Comparison of ENCODE assay signal across 1 cellular context in the genomic region with DNA sequence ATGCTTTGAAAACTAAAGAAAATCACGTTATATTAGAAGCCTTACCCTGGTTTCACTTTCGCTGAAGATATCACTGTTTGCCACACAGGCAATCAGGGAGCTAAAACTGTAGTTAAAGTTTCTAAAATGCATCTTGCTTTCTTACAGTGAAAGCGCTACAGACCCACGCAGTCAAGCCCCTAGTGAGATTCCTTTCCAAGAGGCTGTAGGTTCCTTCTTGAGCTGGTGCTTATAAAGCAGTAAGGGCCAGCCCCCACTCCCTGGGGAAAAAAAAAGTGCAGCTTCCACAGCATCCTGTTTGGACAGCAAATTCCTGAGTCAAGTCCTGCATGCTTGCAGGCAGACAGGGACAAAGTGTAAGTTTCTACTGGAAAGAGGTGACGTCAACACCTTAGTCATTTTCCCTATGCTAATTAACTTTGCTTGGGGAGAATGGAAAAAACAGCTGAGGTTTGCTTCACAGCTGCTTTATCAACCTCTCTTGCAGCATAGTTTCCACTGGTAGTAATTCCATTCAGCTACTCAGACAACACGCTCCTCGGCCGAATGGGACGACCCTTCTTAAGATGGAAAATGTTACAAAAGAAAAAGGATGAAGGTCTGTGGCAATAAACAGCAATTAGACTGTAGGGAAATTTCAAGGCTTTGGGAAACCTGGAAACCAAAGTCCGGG.
TF ChIP-seq lines count a peak whose summit lies in the region.

No MANE protein-coding gene starts in this region.

TF ChIP-seq in HepG2, 621 proteins besides CTCF, POLR2A, EP300 and RAD21 (continued from another document and continues in another):
- TF ChIP-seq, protein P1, sequence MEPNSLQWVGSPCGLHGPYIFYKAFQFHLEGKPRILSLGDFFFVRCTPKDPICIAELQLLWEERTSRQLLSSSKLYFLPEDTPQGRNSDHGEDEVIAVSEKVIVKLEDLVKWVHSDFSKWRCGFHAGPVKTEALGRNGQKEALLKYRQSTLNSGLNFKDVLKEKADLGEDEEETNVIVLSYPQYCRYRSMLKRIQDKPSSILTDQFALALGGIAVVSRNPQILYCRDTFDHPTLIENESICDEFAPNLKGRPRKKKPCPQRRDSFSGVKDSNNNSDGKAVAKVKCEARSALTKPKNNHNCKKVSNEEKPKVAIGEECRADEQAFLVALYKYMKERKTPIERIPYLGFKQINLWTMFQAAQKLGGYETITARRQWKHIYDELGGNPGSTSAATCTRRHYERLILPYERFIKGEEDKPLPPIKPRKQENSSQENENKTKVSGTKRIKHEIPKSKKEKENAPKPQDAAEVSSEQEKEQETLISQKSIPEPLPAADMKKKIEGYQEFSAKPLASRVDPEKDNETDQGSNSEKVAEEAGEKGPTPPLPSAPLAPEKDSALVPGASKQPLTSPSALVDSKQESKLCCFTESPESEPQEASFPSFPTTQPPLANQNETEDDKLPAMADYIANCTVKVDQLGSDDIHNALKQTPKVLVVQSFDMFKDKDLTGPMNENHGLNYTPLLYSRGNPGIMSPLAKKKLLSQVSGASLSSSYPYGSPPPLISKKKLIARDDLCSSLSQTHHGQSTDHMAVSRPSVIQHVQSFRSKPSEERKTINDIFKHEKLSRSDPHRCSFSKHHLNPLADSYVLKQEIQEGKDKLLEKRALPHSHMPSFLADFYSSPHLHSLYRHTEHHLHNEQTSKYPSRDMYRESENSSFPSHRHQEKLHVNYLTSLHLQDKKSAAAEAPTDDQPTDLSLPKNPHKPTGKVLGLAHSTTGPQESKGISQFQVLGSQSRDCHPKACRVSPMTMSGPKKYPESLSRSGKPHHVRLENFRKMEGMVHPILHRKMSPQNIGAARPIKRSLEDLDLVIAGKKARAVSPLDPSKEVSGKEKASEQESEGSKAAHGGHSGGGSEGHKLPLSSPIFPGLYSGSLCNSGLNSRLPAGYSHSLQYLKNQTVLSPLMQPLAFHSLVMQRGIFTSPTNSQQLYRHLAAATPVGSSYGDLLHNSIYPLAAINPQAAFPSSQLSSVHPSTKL (CRISPR knock-in tag; IDR thresholded peaks at IDR 0.05), result peak; percentile 91
- TF ChIP-seq ZNF251 (CRISPR knock-in tag; IDR thresholded peaks at IDR 0.05) (no peak), GATAD1 (CRISPR knock-in tag; IDR thresholded peaks at IDR 0.05) (0 out of 2 replicates have a peak, but pooled peaks have one; percentile 27), NBN (conservative IDR thresholded peaks at IDR 0.05) (no peak), DR1 (CRISPR knock-in tag; IDR thresholded peaks at IDR 0.05) (peak; percentile 41; the same call in 1 of the 2 replicates), ZNF605 (CRISPR knock-in tag; IDR thresholded peaks at IDR 0.05) (peak; percentile 74; the same call in 1 of the 2 replicates), ISX (CRISPR knock-in tag; conservative IDR thresholded peaks at IDR 0.05) (no peak), TAF1 (CRISPR knock-in tag; IDR thresholded peaks at IDR 0.05) (peak; percentile 64), SALL2 (CRISPR knock-in tag; IDR thresholded peaks at IDR 0.05) (no peak), ZNF441 (CRISPR knock-in tag; IDR thresholded peaks at IDR 0.05; ENCODE audit: borderline replicate concordance) (0 out of 2 replicates have a peak, but pooled peaks have one; percentile 28), MXI1 (IDR thresholded peaks at IDR 0.05; ENCODE audit: borderline replicate concordance, low read depth, low read length) (peak; percentile 70; the same call in 1 of the 3 replicates), TBP (CRISPR knock-in tag; IDR thresholded peaks at IDR 0.05) (no peak), STAT5B (CRISPR knock-in tag; IDR thresholded peaks at IDR 0.05) (no peak), ZNF83 (CRISPR knock-in tag; IDR thresholded peaks at IDR 0.05; ENCODE audit: borderline replicate concordance) (no peak), TEAD3 (CRISPR knock-in tag; optimal IDR thresholded peaks at IDR 0.05; ENCODE audit: borderline replicate concordance) (peak; percentile 98), FOXJ3 (CRISPR knock-in tag; IDR thresholded peaks at IDR 0.05; ENCODE audit: borderline replicate concordance) (0 out of 2 replicates have a peak, but pooled peaks have one; percentile 29), LCORL (IDR thresholded peaks at IDR 0.05) (no peak), LCORL (CRISPR knock-in tag; IDR thresholded peaks at IDR 0.05) (peak; percentile 56), ZNF263 (CRISPR knock-in tag; IDR thresholded peaks at IDR 0.05) (no peak), FOXO1 (CRISPR knock-in tag; IDR thresholded peaks at IDR 0.05) (peak; percentile 70; the same call in 1 of the 2 replicates), ZBTB20 (CRISPR knock-in tag; IDR thresholded peaks at IDR 0.05; ENCODE audit: borderline replicate concordance, low read depth) (peak; percentile 79; the same call in 1 of the 2 replicates), ZNF138 (CRISPR knock-in tag; IDR thresholded peaks at IDR 0.05; ENCODE audit: low read depth) (no peak), MED1 (CRISPR knock-in tag; IDR thresholded peaks at IDR 0.05) (peak; percentile 86), JUN (CRISPR knock-in tag; IDR thresholded peaks at IDR 0.05) (peak; percentile 84), ZFX (CRISPR knock-in tag; IDR thresholded peaks at IDR 0.05; ENCODE audit: low read depth) (peak; percentile 43), NR3C1 (CRISPR knock-in tag; IDR thresholded peaks at IDR 0.05) (no peak), ZBTB21 (CRISPR knock-in tag; IDR thresholded peaks at IDR 0.05) (peak; percentile 82), TMF1 (CRISPR knock-in tag; IDR thresholded peaks at IDR 0.05; ENCODE audit: low read depth) (no peak), BCL6 (CRISPR knock-in tag; IDR thresholded peaks at IDR 0.05) (peak; percentile 73), FOXA3 (CRISPR knock-in tag; IDR thresholded peaks at IDR 0.05) (peak; percentile 79), POGZ (CRISPR knock-in tag; IDR thresholded peaks at IDR 0.05) (peak; percentile 36; the same call in 1 of the 2 replicates)
- TF ChIP-seq, protein P2, sequence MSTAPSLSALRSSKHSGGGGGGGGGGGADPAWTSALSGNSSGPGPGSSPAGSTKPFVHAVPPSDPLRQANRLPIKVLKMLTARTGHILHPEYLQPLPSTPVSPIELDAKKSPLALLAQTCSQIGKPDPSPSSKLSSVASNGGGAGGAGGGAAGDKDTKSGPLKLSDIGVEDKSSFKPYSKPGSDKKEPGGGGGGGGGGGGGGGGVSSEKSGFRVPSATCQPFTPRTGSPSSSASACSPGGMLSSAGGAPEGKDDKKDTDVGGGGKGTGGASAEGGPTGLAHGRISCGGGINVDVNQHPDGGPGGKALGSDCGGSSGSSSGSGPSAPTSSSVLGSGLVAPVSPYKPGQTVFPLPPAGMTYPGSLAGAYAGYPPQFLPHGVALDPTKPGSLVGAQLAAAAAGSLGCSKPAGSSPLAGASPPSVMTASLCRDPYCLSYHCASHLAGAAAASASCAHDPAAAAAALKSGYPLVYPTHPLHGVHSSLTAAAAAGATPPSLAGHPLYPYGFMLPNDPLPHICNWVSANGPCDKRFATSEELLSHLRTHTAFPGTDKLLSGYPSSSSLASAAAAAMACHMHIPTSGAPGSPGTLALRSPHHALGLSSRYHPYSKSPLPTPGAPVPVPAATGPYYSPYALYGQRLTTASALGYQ (CRISPR knock-in tag; IDR thresholded peaks at IDR 0.05), result 0 out of 2 replicates have a peak, but pooled peaks have one; percentile 37
- TF ChIP-seq, protein P3, sequence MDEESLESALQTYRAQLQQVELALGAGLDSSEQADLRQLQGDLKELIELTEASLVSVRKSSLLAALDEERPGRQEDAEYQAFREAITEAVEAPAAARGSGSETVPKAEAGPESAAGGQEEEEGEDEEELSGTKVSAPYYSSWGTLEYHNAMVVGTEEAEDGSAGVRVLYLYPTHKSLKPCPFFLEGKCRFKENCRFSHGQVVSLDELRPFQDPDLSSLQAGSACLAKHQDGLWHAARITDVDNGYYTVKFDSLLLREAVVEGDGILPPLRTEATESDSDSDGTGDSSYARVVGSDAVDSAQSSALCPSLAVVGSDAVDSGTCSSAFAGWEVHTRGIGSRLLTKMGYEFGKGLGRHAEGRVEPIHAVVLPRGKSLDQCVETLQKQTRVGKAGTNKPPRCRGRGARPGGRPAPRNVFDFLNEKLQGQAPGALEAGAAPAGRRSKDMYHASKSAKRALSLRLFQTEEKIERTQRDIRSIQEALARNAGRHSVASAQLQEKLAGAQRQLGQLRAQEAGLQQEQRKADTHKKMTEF (CRISPR knock-in tag; IDR thresholded peaks at IDR 0.05), result peak; percentile 66
- TF ChIP-seq, protein P4, sequence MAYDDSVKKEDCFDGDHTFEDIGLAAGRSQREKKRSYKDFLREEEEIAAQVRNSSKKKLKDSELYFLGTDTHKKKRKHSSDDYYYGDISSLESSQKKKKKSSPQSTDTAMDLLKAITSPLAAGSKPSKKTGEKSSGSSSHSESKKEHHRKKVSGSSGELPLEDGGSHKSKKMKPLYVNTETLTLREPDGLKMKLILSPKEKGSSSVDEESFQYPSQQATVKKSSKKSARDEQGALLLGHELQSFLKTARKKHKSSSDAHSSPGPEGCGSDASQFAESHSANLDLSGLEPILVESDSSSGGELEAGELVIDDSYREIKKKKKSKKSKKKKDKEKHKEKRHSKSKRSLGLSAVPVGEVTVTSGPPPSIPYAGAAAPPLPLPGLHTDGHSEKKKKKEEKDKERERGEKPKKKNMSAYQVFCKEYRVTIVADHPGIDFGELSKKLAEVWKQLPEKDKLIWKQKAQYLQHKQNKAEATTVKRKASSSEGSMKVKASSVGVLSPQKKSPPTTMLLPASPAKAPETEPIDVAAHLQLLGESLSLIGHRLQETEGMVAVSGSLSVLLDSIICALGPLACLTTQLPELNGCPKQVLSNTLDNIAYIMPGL (CRISPR knock-in tag; IDR thresholded peaks at IDR 0.05; ENCODE audit: borderline replicate concordance in 1 of 2, low read depth in 1 of 2), result peak in 1 of 2 experiments; percentile 35; a peak in 1 of 4 replicates
- TF ChIP-seq, protein P5, sequence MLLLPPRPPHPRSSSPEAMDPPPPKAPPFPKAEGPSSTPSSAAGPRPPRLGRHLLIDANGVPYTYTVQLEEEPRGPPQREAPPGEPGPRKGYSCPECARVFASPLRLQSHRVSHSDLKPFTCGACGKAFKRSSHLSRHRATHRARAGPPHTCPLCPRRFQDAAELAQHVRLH (CRISPR knock-in tag; IDR thresholded peaks at IDR 0.05; ENCODE audit: borderline replicate concordance, low read depth), result no peak
- TF ChIP-seq, protein P6, sequence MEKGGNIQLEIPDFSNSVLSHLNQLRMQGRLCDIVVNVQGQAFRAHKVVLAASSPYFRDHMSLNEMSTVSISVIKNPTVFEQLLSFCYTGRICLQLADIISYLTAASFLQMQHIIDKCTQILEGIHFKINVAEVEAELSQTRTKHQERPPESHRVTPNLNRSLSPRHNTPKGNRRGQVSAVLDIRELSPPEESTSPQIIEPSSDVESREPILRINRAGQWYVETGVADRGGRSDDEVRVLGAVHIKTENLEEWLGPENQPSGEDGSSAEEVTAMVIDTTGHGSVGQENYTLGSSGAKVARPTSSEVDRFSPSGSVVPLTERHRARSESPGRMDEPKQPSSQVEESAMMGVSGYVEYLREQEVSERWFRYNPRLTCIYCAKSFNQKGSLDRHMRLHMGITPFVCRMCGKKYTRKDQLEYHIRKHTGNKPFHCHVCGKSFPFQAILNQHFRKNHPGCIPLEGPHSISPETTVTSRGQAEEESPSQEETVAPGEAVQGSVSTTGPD (CRISPR knock-in tag; IDR thresholded peaks at IDR 0.05), result no peak
- TF ChIP-seq, protein P7, sequence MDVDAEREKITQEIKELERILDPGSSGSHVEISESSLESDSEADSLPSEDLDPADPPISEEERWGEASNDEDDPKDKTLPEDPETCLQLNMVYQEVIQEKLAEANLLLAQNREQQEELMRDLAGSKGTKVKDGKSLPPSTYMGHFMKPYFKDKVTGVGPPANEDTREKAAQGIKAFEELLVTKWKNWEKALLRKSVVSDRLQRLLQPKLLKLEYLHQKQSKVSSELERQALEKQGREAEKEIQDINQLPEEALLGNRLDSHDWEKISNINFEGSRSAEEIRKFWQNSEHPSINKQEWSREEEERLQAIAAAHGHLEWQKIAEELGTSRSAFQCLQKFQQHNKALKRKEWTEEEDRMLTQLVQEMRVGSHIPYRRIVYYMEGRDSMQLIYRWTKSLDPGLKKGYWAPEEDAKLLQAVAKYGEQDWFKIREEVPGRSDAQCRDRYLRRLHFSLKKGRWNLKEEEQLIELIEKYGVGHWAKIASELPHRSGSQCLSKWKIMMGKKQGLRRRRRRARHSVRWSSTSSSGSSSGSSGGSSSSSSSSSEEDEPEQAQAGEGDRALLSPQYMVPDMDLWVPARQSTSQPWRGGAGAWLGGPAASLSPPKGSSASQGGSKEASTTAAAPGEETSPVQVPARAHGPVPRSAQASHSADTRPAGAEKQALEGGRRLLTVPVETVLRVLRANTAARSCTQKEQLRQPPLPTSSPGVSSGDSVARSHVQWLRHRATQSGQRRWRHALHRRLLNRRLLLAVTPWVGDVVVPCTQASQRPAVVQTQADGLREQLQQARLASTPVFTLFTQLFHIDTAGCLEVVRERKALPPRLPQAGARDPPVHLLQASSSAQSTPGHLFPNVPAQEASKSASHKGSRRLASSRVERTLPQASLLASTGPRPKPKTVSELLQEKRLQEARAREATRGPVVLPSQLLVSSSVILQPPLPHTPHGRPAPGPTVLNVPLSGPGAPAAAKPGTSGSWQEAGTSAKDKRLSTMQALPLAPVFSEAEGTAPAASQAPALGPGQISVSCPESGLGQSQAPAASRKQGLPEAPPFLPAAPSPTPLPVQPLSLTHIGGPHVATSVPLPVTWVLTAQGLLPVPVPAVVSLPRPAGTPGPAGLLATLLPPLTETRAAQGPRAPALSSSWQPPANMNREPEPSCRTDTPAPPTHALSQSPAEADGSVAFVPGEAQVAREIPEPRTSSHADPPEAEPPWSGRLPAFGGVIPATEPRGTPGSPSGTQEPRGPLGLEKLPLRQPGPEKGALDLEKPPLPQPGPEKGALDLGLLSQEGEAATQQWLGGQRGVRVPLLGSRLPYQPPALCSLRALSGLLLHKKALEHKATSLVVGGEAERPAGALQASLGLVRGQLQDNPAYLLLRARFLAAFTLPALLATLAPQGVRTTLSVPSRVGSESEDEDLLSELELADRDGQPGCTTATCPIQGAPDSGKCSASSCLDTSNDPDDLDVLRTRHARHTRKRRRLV (CRISPR knock-in tag; IDR thresholded peaks at IDR 0.05), result peak; percentile 85; the same call in 1 of the 2 replicates
- TF ChIP-seq, protein P8, sequence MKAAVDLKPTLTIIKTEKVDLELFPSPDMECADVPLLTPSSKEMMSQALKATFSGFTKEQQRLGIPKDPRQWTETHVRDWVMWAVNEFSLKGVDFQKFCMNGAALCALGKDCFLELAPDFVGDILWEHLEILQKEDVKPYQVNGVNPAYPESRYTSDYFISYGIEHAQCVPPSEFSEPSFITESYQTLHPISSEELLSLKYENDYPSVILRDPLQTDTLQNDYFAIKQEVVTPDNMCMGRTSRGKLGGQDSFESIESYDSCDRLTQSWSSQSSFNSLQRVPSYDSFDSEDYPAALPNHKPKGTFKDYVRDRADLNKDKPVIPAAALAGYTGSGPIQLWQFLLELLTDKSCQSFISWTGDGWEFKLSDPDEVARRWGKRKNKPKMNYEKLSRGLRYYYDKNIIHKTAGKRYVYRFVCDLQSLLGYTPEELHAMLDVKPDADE (CRISPR knock-in tag; IDR thresholded peaks at IDR 0.05), result no peak
- TF ChIP-seq, protein P9, sequence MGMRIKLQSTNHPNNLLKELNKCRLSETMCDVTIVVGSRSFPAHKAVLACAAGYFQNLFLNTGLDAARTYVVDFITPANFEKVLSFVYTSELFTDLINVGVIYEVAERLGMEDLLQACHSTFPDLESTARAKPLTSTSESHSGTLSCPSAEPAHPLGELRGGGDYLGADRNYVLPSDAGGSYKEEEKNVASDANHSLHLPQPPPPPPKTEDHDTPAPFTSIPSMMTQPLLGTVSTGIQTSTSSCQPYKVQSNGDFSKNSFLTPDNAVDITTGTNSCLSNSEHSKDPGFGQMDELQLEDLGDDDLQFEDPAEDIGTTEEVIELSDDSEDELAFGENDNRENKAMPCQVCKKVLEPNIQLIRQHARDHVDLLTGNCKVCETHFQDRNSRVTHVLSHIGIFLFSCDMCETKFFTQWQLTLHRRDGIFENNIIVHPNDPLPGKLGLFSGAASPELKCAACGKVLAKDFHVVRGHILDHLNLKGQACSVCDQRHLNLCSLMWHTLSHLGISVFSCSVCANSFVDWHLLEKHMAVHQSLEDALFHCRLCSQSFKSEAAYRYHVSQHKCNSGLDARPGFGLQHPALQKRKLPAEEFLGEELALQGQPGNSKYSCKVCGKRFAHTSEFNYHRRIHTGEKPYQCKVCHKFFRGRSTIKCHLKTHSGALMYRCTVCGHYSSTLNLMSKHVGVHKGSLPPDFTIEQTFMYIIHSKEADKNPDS (CRISPR knock-in tag; IDR thresholded peaks at IDR 0.05), result no peak
